In genomic region chr14:55580401-55581010, GRCh38 we compare ENCODE assay signal across 8 cellular contexts. TPM values are rescaled to one million over a fixed set of nuclear protein-coding genes. Genes with fewer than 3 reads are reported as not detected.
DNase-seq lines count a peak whose midpoint lies in the region; ATAC-seq and TF ChIP-seq lines count a peak whose summit lies in the region.

No MANE protein-coding gene starts in this region.

- peak overlapping the region; percentile 81 for H3K4me3 ChIP-seq in astrocyte of the spinal cord (ENCODE audit: low read depth, low read length)
- peak overlapping the region; percentile 86 for H3K4me3 ChIP-seq in iPS-18c (ENCODE audit: insufficient read depth, low read depth, low read length)
- peak overlapping the region; percentile 68 to 92 (median 85) for H3K4me3 ChIP-seq in spleen

- no peaks in the 10 kb centered on the region for H3K27me3 ChIP-seq in spleen (replicated peaks in 1 of 7)

- H3K36me3 Mint-ChIP-seq in T-helper 1 cell treated with Interleukin-12 subunit alpha and Interleukin-12 subunit beta and Interleukin-4 antibody, amounts not matched to agents 30 μg/mL and 1 μg/mL, for 36 hours (ENCODE audit: low read depth) = no peaks in the 10 kb centered on the region

- WGBS in spleen, 5 donors = 0 to 3% (median 0%) methylated on average over 26 to 76 of the region's 76 CpGs

- DNase-seq in 8988T (peak; percentile 21), astrocyte of the spinal cord (ENCODE audit: low read depth, low spot score) (no peak), spleen (peak; percentile 93), dedifferentiated amniotic fluid mesenchymal stem cell (ENCODE audit: extremely low spot score) (no peak)

- H3K27ac ChIP-seq in spleen = peak overlapping the region; percentile 88 to 94 (median 94)

- H3K4me1 Mint-ChIP-seq in T-helper 1 cell treated with Interleukin-12 subunit alpha and Interleukin-12 subunit beta and Interleukin-4 antibody, amounts not matched to agents 30 μg/mL and 1 μg/mL, for 36 hours (ENCODE audit: low read depth) = peaks cover 29% of the 10 kb centered on the region

- peaks cover 35 to 66% (median 57%) of the 10 kb centered on the region in 6 donors for H3K4me1 ChIP-seq in spleen

- H3K36me3 ChIP-seq in spleen = no peaks in the 10 kb centered on the region

- intact Hi-C loops in spleen (cut with DNase I; ENCODE audit: low total_unique reads) = no loop called here

- no peaks in the 10 kb centered on the region for H3K9me3 Mint-ChIP-seq in T-helper 1 cell treated with Interleukin-12 subunit alpha and Interleukin-12 subunit beta and Interleukin-4 antibody, amounts not matched to agents 30 μg/mL and 1 μg/mL, for 36 hours

- in situ Hi-C loops in astrocyte of the spinal cord (cut with HindIII; ENCODE audit: low sequenced_read_pairs) = no loop called here

- H3K27me3 Mint-ChIP-seq in T-helper 1 cell treated with Interleukin-12 subunit alpha and Interleukin-12 subunit beta and Interleukin-4 antibody, amounts not matched to agents 30 μg/mL and 1 μg/mL, for 36 hours (ENCODE audit: low read depth) = no peaks in the 10 kb centered on the region

- no peak for TF ChIP-seq POLR2A in spleen (IDR thresholded peaks at IDR 0.05)

- peak overlapping the region; percentile 23 for H3K27ac Mint-ChIP-seq in T-helper 1 cell treated with Interleukin-12 subunit alpha and Interleukin-12 subunit beta and Interleukin-4 antibody, amounts not matched to agents 30 μg/mL and 1 μg/mL, for 36 hours

- peak overlapping the region; percentile 89 for H3K4me3 Mint-ChIP-seq in T-helper 1 cell treated with Interleukin-12 subunit alpha and Interleukin-12 subunit beta and Interleukin-4 antibody, amounts not matched to agents 30 μg/mL and 1 μg/mL, for 36 hours

- ATAC-seq in GM18870 (IDR thresholded peaks at IDR 0.05; ENCODE audit: unreplicated experiment) (peak; percentile 29), HG03135 (IDR thresholded peaks at IDR 0.05; ENCODE audit: unreplicated experiment) (peak; percentile 52)

- H3K9me3 ChIP-seq in iPS-18c (ENCODE audit: control insufficient read depth, insufficient read depth, low read length) = no peaks in the 10 kb centered on the region
- no peaks in the 10 kb centered on the region for H3K9me3 ChIP-seq in spleen

- TF ChIP-seq CTCF in astrocyte of the spinal cord (IDR thresholded peaks at IDR 0.05; ENCODE audit: low read depth, low read length) = no peak
- TF ChIP-seq CTCF in spleen (IDR thresholded peaks at IDR 0.05 in 8 of 11, conservative IDR thresholded peaks at IDR 0.05 in 3 of 11) = peak in 1 of 11 experiments; percentile 39

RNA-seq across cellular contexts. Expression of gene KTN1, which starts 0.5 kb away (rescaled TPM):
- 100 to 1,000 TPM in 6 of 7 donors, 10 to 100 TPM in 1; 99.7 to 139 (median 123) TPM for total RNA-seq in spleen
- polyA plus RNA-seq in spleen = 10 to 100 TPM; 53.1 to 58.7 (median 57.8) TPM

Comparison
In these comparisons a context has a peak if more than half of its experiments do, and no peak if none do; other contexts are left out.
1. DNase-seq: peak in 8988T (single experiment) and spleen (single experiment); none in astrocyte of the spinal cord (single experiment) and dedifferentiated amniotic fluid mesenchymal stem cell (single experiment).
2. Peak in every context shown above with its lines, with median percentiles within 50 percentile points of each other: H3K4me3 ChIP-seq.